ENCODE assay signal across 9 cellular contexts in the genomic region with DNA sequence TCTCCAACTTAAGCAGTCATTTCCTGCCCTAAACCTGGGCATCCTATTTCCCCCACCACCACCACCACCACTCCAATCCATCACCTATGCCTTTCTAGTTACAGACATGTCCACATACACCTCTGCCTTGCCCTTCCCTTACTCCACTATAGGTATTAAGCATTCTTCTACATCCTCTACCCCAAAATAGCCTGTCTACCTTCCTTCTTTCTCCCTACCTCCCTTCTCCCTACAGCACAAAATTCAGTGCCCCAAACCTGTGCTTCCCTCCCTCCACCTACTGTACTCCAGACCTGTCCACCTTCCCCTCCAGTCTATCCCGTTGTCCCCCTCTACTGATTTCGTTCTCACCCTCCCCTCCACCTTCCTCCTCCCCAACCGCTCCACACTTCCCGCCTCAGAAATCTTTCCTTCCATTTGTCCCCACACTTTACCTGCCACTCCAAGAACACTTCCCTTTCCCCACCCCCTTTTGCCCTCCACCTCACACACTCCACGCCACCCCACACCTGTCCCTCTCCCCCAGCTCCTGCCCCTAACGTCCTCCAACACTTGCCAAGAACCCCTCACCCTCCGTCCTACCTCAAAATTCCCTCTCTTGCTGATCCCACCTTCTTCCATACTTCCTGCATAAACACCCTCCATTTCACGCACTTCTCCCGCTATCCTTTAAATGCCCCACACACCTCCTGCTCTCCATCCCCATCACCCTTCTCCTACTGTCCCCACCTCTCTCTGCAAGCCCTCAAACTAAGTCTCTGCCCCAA. TPM values are rescaled to one million over a fixed set of nuclear protein-coding genes. Genes with fewer than 3 reads are reported as not detected.
A peak's percentile ranks its signal among the peaks of the same experiment; 100 is the strongest.
DNase-seq lines count a peak whose midpoint lies in the region; ATAC-seq and TF ChIP-seq lines count a peak whose summit lies in the region.
"Had no signal": no experiment of that assay in that cellular context is flagged by ENCODE, and none has a peak within 500 bp of the region (broad histone marks: within the 10 kb centered on the region; RNA-seq: fewer than 3 reads in every experiment).

No MANE protein-coding gene starts in this region.

- H3K4me1 ChIP-seq in OCI-LY3 (ENCODE audit: low read length): peaks cover 16% of the 10 kb centered on the region

- H3K27ac ChIP-seq in OCI-LY3 (ENCODE audit: low read length): no peak overlapping the region

- no peaks in the 10 kb centered on the region for H3K36me3 ChIP-seq in OCI-LY3 (replicated peaks; ENCODE audit: low read depth, low read length)

- peak; percentile 12 for DNase-seq in GM20000 (ENCODE audit: low spot score)
- no peak for DNase-seq in epithelial cell of proximal tubule (ENCODE audit: low read depth)
- no peak for DNase-seq in progenitor cell of endocrine pancreas (ENCODE audit: low spot score, unreplicated experiment)
- no peak for DNase-seq in dedifferentiated amniotic fluid mesenchymal stem cell (ENCODE audit: extremely low spot score)
- DNase-seq in NCI-H2196 treated with DMSO at 0.1 percent for 48 hours (lab: John Stamatoyannopoulos, UW; ENCODE audit: unreplicated experiment): no peak
- DNase-seq: left ventricle myocardium superior, NCI-H1092 had no signal

- TF ChIP-seq CTCF in GM20000 (IDR thresholded peaks at IDR 0.05; ENCODE audit: extremely low read depth, missing control alignments): no peak
- no peak for TF ChIP-seq CTCF in OCI-LY3 (IDR thresholded peaks at IDR 0.05; ENCODE audit: low read depth, low read length)
- TF ChIP-seq CTCF in epithelial cell of proximal tubule (conservative IDR thresholded peaks at IDR 0.05; ENCODE audit: low read depth, low read length): no peak
- no peak for TF ChIP-seq CTCF in progenitor cell of endocrine pancreas (IDR thresholded peaks at IDR 0.05; ENCODE audit: unreplicated experiment)

- peaks cover 49% of the 10 kb centered on the region for H3K79me2 ChIP-seq in OCI-LY3 (ENCODE audit: low read length)

- H3K4me3 ChIP-seq in OCI-LY3 (ENCODE audit: low read length) (peak overlapping the region; percentile 87), epithelial cell of proximal tubule (ENCODE audit: low read depth, low read length) (peak overlapping the region; percentile 84)

- H3K27me3 Mint-ChIP-seq in progenitor cell of endocrine pancreas: no peaks in the 10 kb centered on the region

- peak overlapping the region; percentile 89; the same call in 1 of the 2 replicates for H3K9ac ChIP-seq in OCI-LY3 (ENCODE audit: low read length)

- H4K20me1 ChIP-seq in OCI-LY3 (ENCODE audit: insufficient read depth, low read length): peaks cover 24% of the 10 kb centered on the region; the same call in 1 of the 2 replicates

- no peak for ATAC-seq in GM21723 (IDR thresholded peaks at IDR 0.05; ENCODE audit: unreplicated experiment)

- peak overlapping the region; percentile 73 for H3K4me3 Mint-ChIP-seq in progenitor cell of endocrine pancreas (ENCODE audit: low read depth)

- no peaks in the 10 kb centered on the region for H3K27me3 ChIP-seq in OCI-LY3 (ENCODE audit: low read depth, low read length)

- H3K27ac Mint-ChIP-seq in progenitor cell of endocrine pancreas: peak overlapping the region; percentile 80

- no peaks in the 10 kb centered on the region for H3K9me3 ChIP-seq in OCI-LY3 (ENCODE audit: insufficient read depth, low read length)

- no peak overlapping the region for H2AFZ ChIP-seq in OCI-LY3 (ENCODE audit: low read depth, low read length)

- H3K36me3 Mint-ChIP-seq in progenitor cell of endocrine pancreas (ENCODE audit: insufficient read depth): no peaks in the 10 kb centered on the region

- no peaks in the 10 kb centered on the region for H3K9me3 Mint-ChIP-seq in progenitor cell of endocrine pancreas (ENCODE audit: low read depth)

- peaks cover 37% of the 10 kb centered on the region for H3K4me1 Mint-ChIP-seq in progenitor cell of endocrine pancreas (ENCODE audit: low read depth)

- peak overlapping the region; percentile 94 for H3K4me2 ChIP-seq in OCI-LY3 (ENCODE audit: low read length)

RNA-seq across cellular contexts. Expression of gene STRBP, which starts 1.5 kb away (rescaled TPM):
- total RNA-seq in epithelial cell of proximal tubule (18.2 and 22.1 TPM in 2 replicates), progenitor cell of endocrine pancreas (87.3 and 101 TPM in 2 replicates)
